1 cellular context compared by ENCODE assay signal in the genomic region with DNA sequence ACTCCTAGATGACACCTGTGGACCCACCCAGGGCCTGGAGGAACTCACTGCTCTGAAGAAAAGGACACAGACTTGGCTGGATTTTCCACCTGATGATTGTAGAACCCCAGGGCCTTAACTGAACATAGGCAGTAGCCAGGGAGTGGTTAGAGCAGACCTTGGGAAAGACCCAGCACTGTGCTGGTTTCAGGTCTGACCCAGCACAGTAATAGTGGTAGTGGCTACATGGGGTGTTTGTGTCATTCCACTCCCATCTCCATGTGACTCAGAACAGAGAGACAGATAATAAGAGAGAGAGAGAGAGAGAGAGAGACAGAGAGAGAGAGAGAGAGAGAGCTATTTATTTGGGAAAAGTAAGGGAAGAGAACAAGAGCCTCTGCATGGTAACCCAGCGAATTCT.
TF ChIP-seq lines count a peak whose summit lies in the region.

No MANE protein-coding gene starts in this region.

TF ChIP-seq in GM23338, 12 proteins besides CTCF, POLR2A, EP300 and RAD21 (continued from another document):
- TF ChIP-seq ZNF462 (CRISPR knock-in tag; IDR thresholded peaks at IDR 0.05), result no peak
- TF ChIP-seq ZNF114 (CRISPR knock-in tag; IDR thresholded peaks at IDR 0.05), result no peak
- TF ChIP-seq NANOG (IDR thresholded peaks at IDR 0.05; ENCODE audit: borderline replicate concordance), result no peak
- no peak for TF ChIP-seq EZH2 (IDR thresholded peaks at IDR 0.05; ENCODE audit: low read depth, unreplicated experiment)
- TF ChIP-seq REST (IDR thresholded peaks at IDR 0.05; ENCODE audit: unreplicated experiment), result no peak
- no peak for TF ChIP-seq EZH2phosphoT487 (IDR thresholded peaks at IDR 0.05; ENCODE audit: unreplicated experiment)
- no peak for TF ChIP-seq JUNB (IDR thresholded peaks at IDR 0.05; ENCODE audit: unreplicated experiment)
TF ChIP-seq in GM23338: peak in this region for 0.
